1 cellular context compared by ENCODE assay signal in the genomic region with DNA sequence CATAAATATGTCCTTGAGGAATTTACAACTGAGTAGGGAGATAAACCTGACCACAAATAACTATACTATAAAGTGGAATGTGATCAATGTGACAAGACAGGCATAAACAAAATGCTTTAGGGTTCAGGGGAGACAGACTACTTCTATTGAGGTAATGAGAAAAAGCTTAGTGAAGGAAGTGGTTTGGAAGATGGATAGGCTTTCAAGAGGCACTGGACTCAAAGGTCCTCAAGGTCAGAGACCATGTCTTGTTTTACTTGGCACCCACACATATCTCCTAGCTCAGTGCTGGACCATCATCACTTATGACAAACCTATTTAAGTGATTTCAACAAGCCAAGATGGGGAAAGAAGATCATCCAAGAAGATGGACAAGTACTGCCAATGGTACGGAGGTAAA.
TF ChIP-seq lines count a peak whose summit lies in the region.

No MANE protein-coding gene starts in this region.

TF ChIP-seq in SK-N-SH treated with all-trans-retinoic acid at 6 μM for 48 hours, 23 proteins besides CTCF, POLR2A, EP300 and RAD21 (continued from another document):
- TF ChIP-seq POU6F1 (CRISPR knock-in tag; IDR thresholded peaks at IDR 0.05; ENCODE audit: borderline replicate concordance, low read depth): no peak
- TF ChIP-seq CSRNP3 (CRISPR knock-in tag; IDR thresholded peaks at IDR 0.05): no peak
- no peak for TF ChIP-seq ARNTL (CRISPR knock-in tag; IDR thresholded peaks at IDR 0.05; ENCODE audit: borderline replicate concordance, low read depth)
- TF ChIP-seq ZNF8 (CRISPR knock-in tag; IDR thresholded peaks at IDR 0.05): no peak
- TF ChIP-seq BACH2 (CRISPR knock-in tag; IDR thresholded peaks at IDR 0.05; ENCODE audit: borderline replicate concordance): no peak
- TF ChIP-seq PATZ1 (CRISPR knock-in tag; IDR thresholded peaks at IDR 0.05; ENCODE audit: borderline replicate concordance): no peak
